ENCODE assay signal across 8 cellular contexts in genomic region chr2:29010946-29011649, GRCh38. TPM values are rescaled to one million over a fixed set of nuclear protein-coding genes. Genes with fewer than 3 reads are reported as not detected.
DNase-seq lines count a peak whose midpoint lies in the region; ATAC-seq and TF ChIP-seq lines count a peak whose summit lies in the region.

No MANE protein-coding gene starts in this region.

- TF ChIP-seq CTCF in HL-60 (IDR thresholded peaks at IDR 0.05; ENCODE audit: insufficient read depth, low read length) = no peak
- TF ChIP-seq CTCF in smooth muscle cell (IDR thresholded peaks at IDR 0.05; ENCODE audit: borderline replicate concordance, insufficient read depth, poor library complexity, severe bottlenecking) = no peak

- H3K36me3 ChIP-seq in smooth muscle cell (ENCODE audit: low read depth) = no peaks in the 10 kb centered on the region

- no peak for DNase-seq in HL-60 (ENCODE audit: low read depth in 1 of 2, low spot score in 1 of 2)
- DNase-seq in activated T-cell treated with anti-CD3 and anti-CD28 coated beads for 1 hour (ENCODE audit: low read depth) = peak; percentile 33
- DNase-seq in Right ventricle myocardium superior = peak; percentile 65
- peak; percentile 18 for DNase-seq in smooth muscle cell (lab: John Stamatoyannopoulos, UW; ENCODE audit: unreplicated experiment)
- DNase-seq in NOMO-1 (lab: John Stamatoyannopoulos, UW; ENCODE audit: unreplicated experiment in 2 of 2) = no peak

- no peaks in the 10 kb centered on the region for H3K9me3 ChIP-seq in smooth muscle cell (replicated peaks; ENCODE audit: low read depth)

- no peaks in the 10 kb centered on the region for H3F3A ChIP-seq in smooth muscle cell (ENCODE audit: low read depth)

- H4K20me1 ChIP-seq in smooth muscle cell (ENCODE audit: low read depth) = no peaks in the 10 kb centered on the region

- no peaks in the 10 kb centered on the region for H3K79me2 ChIP-seq in smooth muscle cell (ENCODE audit: low read depth)

- peak overlapping the region; percentile 47 for H3K4me2 ChIP-seq in smooth muscle cell

- 50% methylated on average over 13 of the region's 13 CpGs for WGBS in smooth muscle cell (ENCODE audit: low lambda C conversion rate)

- ATAC-seq in Right ventricle myocardium superior (ENCODE audit: poor library complexity) (no peak), GM18505 (IDR thresholded peaks at IDR 0.05; ENCODE audit: unreplicated experiment) (no peak), HG02798 (IDR thresholded peaks at IDR 0.05; ENCODE audit: poor library complexity, unreplicated experiment) (no peak), HG02973 (IDR thresholded peaks at IDR 0.05; ENCODE audit: unreplicated experiment) (no peak)

- H3K9ac ChIP-seq in smooth muscle cell (ENCODE audit: low read depth) = no peak overlapping the region

- intact Hi-C loops in Right ventricle myocardium superior (cut with DNase I) = no loop called here

- H3K27ac ChIP-seq in HL-60 (replicated peaks) (0 out of 2 replicates have a peak overlapping the region, but pooled peaks have one; percentile 5), smooth muscle cell (ENCODE audit: low read depth) (peak overlapping the region; percentile 23)

- no peak overlapping the region for H3K4me3 ChIP-seq in HL-60 (replicated peaks; ENCODE audit: insufficient read depth, low read length)
- no peak overlapping the region for H3K4me3 ChIP-seq in smooth muscle cell

- peaks cover 22% of the 10 kb centered on the region for H3K4me1 ChIP-seq in smooth muscle cell (ENCODE audit: low read depth)

- TF ChIP-seq POLR2A in GM18505 (IDR thresholded peaks at IDR 0.05; ENCODE audit: borderline replicate concordance, extremely low read depth, insufficient read depth, insufficient read length) = no peak

- H2AFZ ChIP-seq in smooth muscle cell (ENCODE audit: low read depth) = peak overlapping the region; percentile 56

- H3K27me3 ChIP-seq in HL-60 (ENCODE audit: insufficient read depth, poor library complexity, severe bottlenecking) = no peaks in the 10 kb centered on the region
- no peaks in the 10 kb centered on the region for H3K27me3 ChIP-seq in smooth muscle cell (ENCODE audit: low read depth)

RNA-seq across cellular contexts. Expression of gene TOGARAM2, which starts 30.0 kb away (rescaled TPM):
- total RNA-seq in Right ventricle myocardium superior (42.8 TPM), smooth muscle cell (0.09 and 0.72 TPM in 2 replicates)
- polyA plus RNA-seq in smooth muscle cell = 1.1 and 1.9 TPM in 2 replicates

Comparison
In these comparisons a context has a peak if more than half of its experiments do, and no peak if none do; other contexts are left out.
1. DNase-seq: peak in activated T-cell treated with anti-CD3 and anti-CD28 coated beads for 1 hour (single experiment), Right ventricle myocardium superior (single experiment) and smooth muscle cell (single experiment); none in HL-60 (0 of 2) and NOMO-1 (0 of 2).
2. RNA of gene TOGARAM2, which starts 30.0 kb away (total RNA-seq): 42.8 TPM in Right ventricle myocardium superior (single experiment); 0.09 to 0.72 TPM in smooth muscle cell; every median in the first group is over 10 times any median in the second.